In genomic region chr7:30780909-30781308, GRCh38 we compare ENCODE assay signal across 24 cellular contexts. TPM values are rescaled to one million over a fixed set of nuclear protein-coding genes. Genes with fewer than 3 reads are reported as not detected.
"Had no signal": no experiment of that assay in that cellular context is flagged by ENCODE, and none has a peak within 500 bp of the region (broad histone marks: within the 10 kb centered on the region; RNA-seq: fewer than 3 reads in every experiment).

No MANE protein-coding gene starts in this region.

- H3K27me3 ChIP-seq: colonic mucosa, stomach, suprapubic skin, transverse colon had no signal

- H3K9me3 ChIP-seq: colonic mucosa, mucosa of descending colon, stomach, suprapubic skin, transverse colon had no signal

- H3K4me3 ChIP-seq: colonic mucosa, mucosa of descending colon, stomach, suprapubic skin, transverse colon had no signal

- H3K9ac ChIP-seq: parathyroid adenoma had no signal

- H3K4me1 ChIP-seq: colonic mucosa, parathyroid adenoma, transverse colon had no signal

- H3K36me3 ChIP-seq: colonic mucosa, transverse colon had no signal

- ATAC-seq: activated naive CD8-positive, alpha-beta T cell treated with anti-CD3 and anti-CD28 coated beads, Interleukin-2, amount 50 U/mL, for 24 hours; mucosa of descending colon; sciatic nerve; stimulated activated memory B cell treated with anti-CD40 and anti-IgM and Interleukin-4, amounts not matched to agents 10 μg/mL and 1 μg/mL and 100 μg/mL, for 72 hours had no signal

- H2AFZ ChIP-seq: parathyroid adenoma had no signal

- H3K27ac ChIP-seq: colonic mucosa, parathyroid adenoma, suprapubic skin, transverse colon had no signal

- DNase-seq: activated CD4-positive, alpha-beta T cell treated with anti-CD3 and anti-CD28 coated beads for 4 hours; activated CD4-positive, alpha-beta T cell treated with anti-CD3 and anti-CD28 coated beads, Interleukin-2, amount 50 U/mL, for 48 hours; activated CD4-positive, CD25-positive, alpha-beta regulatory T cell; activated CD8-positive, alpha-beta memory T cell treated with anti-CD3 and anti-CD28 coated beads, Interleukin-2, amount 50 U/mL, for 48 hours; activated naive CD4-positive, alpha-beta T cell treated with anti-CD3 and anti-CD28 coated beads, Interleukin-2, amount 50 U/mL, for 16 hours; activated naive CD8-positive, alpha-beta T cell treated with anti-CD3 and anti-CD28 coated beads, Interleukin-2, amount 50 U/mL, for 24 hours; activated T-cell treated with anti-CD3 and anti-CD28 coated beads, Interleukin-2, amount 50 U/mL, for 48 hours; central memory CD4-positive, alpha-beta T cell; colonic mucosa; hippocampal formation; kidney glomerular epithelial cell; mesenchymal stem cell; mucosa of descending colon; nephron progenitor cell; small intestine; stimulated activated CD4-positive, alpha-beta T cell treated with anti-CD3 and anti-CD28 coated beads, Interleukin-2, amount 100 ng/mL, for 24 hours; stomach; T-helper 9 cell; transverse colon had no signal

RNA-seq across cellular contexts. Expression of gene INMT, which starts 29.0 kb away (rescaled TPM):
- total RNA-seq: activated CD8-positive, alpha-beta memory T cell treated with anti-CD3 and anti-CD28 coated beads for 36 hours had no signal
